38 cellular contexts compared by ENCODE assay signal in genomic region chr2:133249362-133249761, GRCh38.
"Had no signal": no experiment of that assay in that cellular context is flagged by ENCODE, and none has a peak within 500 bp of the region (broad histone marks: within the 10 kb centered on the region; RNA-seq: fewer than 3 reads in every experiment).

No MANE protein-coding gene starts in this region.

- H3K4me1 ChIP-seq: adrenal gland, body of pancreas, breast epithelium had no signal

- H3K4me1 Mint-ChIP-seq: activated CD4-positive, alpha-beta T cell treated with anti-CD3 and anti-CD28 coated beads, Interleukin-2, amount 10 ng/mL, durations not matched to agents 24 days and 14 days; activated T-helper 17 cell treated with anti-CD3 and anti-CD28 coated beads, Interleukin-2, amount 50 U/mL, for 72 hours had no signal

- H3K27ac Mint-ChIP-seq: activated B cell treated with CpG ODN at 0.5 μM for 24 hours; activated CD4-positive, alpha-beta memory T cell treated with anti-CD3 and anti-CD28 coated beads for 36 hours; activated CD4-positive, alpha-beta T cell treated with anti-CD3 and anti-CD28 coated beads, Interleukin-2, amount 10 ng/mL, durations not matched to agents 24 days and 14 days; activated CD8-positive, alpha-beta T cell treated with anti-CD3 and anti-CD28 coated beads for 36 hours; activated naive CD4-positive, alpha-beta T cell treated with anti-CD3 and anti-CD28 coated beads for 36 hours; activated naive CD4-positive, alpha-beta T cell treated with anti-CD3 and anti-CD28 coated beads, Interleukin-2, amount 50 U/mL, for 72 hours; activated naive CD8-positive, alpha-beta T cell treated with anti-CD3 and anti-CD28 coated beads for 36 hours; activated T-cell treated with anti-CD3 and anti-CD28 coated beads, Interleukin-2, amount 50 U/mL, for 72 hours; activated T-helper 1 cell treated with anti-CD3 and anti-CD28 coated beads, Interleukin-12 subunit alpha, Interleukin-12 subunit beta, Interleukin-2, Interleukin-4 antibody, amounts not matched to agents 30 ng/mL and 10 ng/mL and 1 ng/mL, durations not matched to agents 14 hours and 24 hours and 36 hours; activated T-helper 17 cell treated with anti-CD3 and anti-CD28 coated beads, Interleukin-2, amount 50 U/mL, for 72 hours; T-helper 1 cell treated with Interleukin-12 subunit alpha and Interleukin-12 subunit beta and Interleukin-4 antibody, amounts not matched to agents 30 μg/mL and 1 μg/mL, for 36 hours; T-helper 2 cell treated with Interferon-gamma antibody and Interleukin-4, amounts not matched to agents 5 μg/mL and 100 μg/mL, for 36 hours had no signal

- H3K4me3 ChIP-seq: adrenal gland, body of pancreas, breast epithelium, cardiac muscle cell had no signal

- H3K27ac ChIP-seq: adrenal gland, body of pancreas, brain microvascular endothelial cell, breast epithelium, cardiac muscle cell, VCaP had no signal

- DNase-seq: activated B cell treated with CpG ODN at 0.5 μM for 24 hours; activated CD4-positive, alpha-beta memory T cell treated with anti-CD3 and anti-CD28 coated beads for 36 hours; activated CD4-positive, alpha-beta T cell treated with anti-CD3 and anti-CD28 coated beads for 4 hours; activated CD4-positive, alpha-beta T cell treated with anti-CD3 and anti-CD28 coated beads, Interleukin-2, amount 10 ng/mL, durations not matched to agents 24 days and 14 days; activated CD4-positive, alpha-beta T cell treated with anti-CD3 and anti-CD28 coated beads, Interleukin-2, amount 50 U/mL, for 1 hour; activated CD4-positive, alpha-beta T cell treated with anti-CD3 and anti-CD28 coated beads, Interleukin-2, amount 50 U/mL, for 4 hours; activated CD4-positive, CD25-positive, alpha-beta regulatory T cell treated with anti-CD3 and anti-CD28 coated beads, Interleukin-2, amount 50 U/mL, for 72 hours; activated CD8-positive, alpha-beta memory T cell treated with anti-CD3 and anti-CD28 coated beads, Interleukin-2, amount 50 U/mL, for 4 hours; activated CD8-positive, alpha-beta T cell treated with anti-CD3 and anti-CD28 coated beads for 36 hours; activated effector memory CD4-positive, alpha-beta T cell treated with anti-CD3 and anti-CD28 coated beads, Interleukin-2, amount 50 U/mL, for 16 hours; activated gamma-delta T cell treated with Interleukin-2 at 50 U/mL for 16 hours; activated naive CD4-positive, alpha-beta T cell; activated naive CD4-positive, alpha-beta T cell treated with anti-CD3 and anti-CD28 coated beads for 36 hours; activated naive CD4-positive, alpha-beta T cell treated with anti-CD3 and anti-CD28 coated beads, Interleukin-2, amount 50 U/mL, for 16 hours; activated naive CD8-positive, alpha-beta T cell treated with anti-CD3 and anti-CD28 coated beads for 36 hours; activated T-cell treated with anti-CD3 and anti-CD28 coated beads for 4 hours; activated T-cell treated with anti-CD3 and anti-CD28 coated beads, Interleukin-2, amount 50 U/mL, for 1 hour; activated T-cell treated with anti-CD3 and anti-CD28 coated beads, Interleukin-2, amount 50 U/mL, for 4 hours; activated T-cell treated with anti-CD3 and anti-CD28 coated beads, Interleukin-2, amount 50 U/mL, for 72 hours; adrenal gland; amniotic stem cell; aorta; body of pancreas; brain microvascular endothelial cell; caudate nucleus; cerebellar nuclear complex; T-helper 1 cell; T-helper 2 cell; T-helper 9 cell had no signal

- ATAC-seq: activated CD8-positive, alpha-beta T cell treated with anti-CD3 and anti-CD28 coated beads for 36 hours; activated naive CD4-positive, alpha-beta T cell treated with anti-CD3 and anti-CD28 coated beads, Interleukin-2, amount 50 U/mL, for 72 hours; activated T-cell treated with anti-CD3 and anti-CD28 coated beads, Interleukin-2, amount 50 U/mL, for 4 hours; activated T-cell treated with anti-CD3 and anti-CD28 coated beads, Interleukin-2, amount 50 U/mL, for 72 hours; activated T-helper 17 cell treated with anti-CD3 and anti-CD28 coated beads, Interleukin-2, amount 50 U/mL, for 72 hours; body of pancreas had no signal

- H3K9me3 Mint-ChIP-seq: activated B cell treated with CpG ODN at 0.5 μM for 24 hours; activated CD4-positive, alpha-beta memory T cell treated with anti-CD3 and anti-CD28 coated beads for 36 hours; activated CD4-positive, alpha-beta T cell treated with anti-CD3 and anti-CD28 coated beads, Interleukin-2, amount 10 ng/mL, durations not matched to agents 24 days and 14 days; activated CD8-positive, alpha-beta T cell treated with anti-CD3 and anti-CD28 coated beads for 36 hours; activated naive CD4-positive, alpha-beta T cell treated with anti-CD3 and anti-CD28 coated beads for 36 hours; activated T-cell treated with anti-CD3 and anti-CD28 coated beads, Interleukin-2, amount 50 U/mL, for 4 hours; activated T-helper 1 cell treated with anti-CD3 and anti-CD28 coated beads, Interleukin-12 subunit alpha, Interleukin-12 subunit beta, Interleukin-2, Interleukin-4 antibody, amounts not matched to agents 30 ng/mL and 10 ng/mL and 1 ng/mL, durations not matched to agents 14 hours and 24 hours and 36 hours; central memory CD8-positive, alpha-beta T cell; T-helper 1 cell treated with Interleukin-12 subunit alpha and Interleukin-12 subunit beta and Interleukin-4 antibody, amounts not matched to agents 30 μg/mL and 1 μg/mL, for 36 hours; T-helper 2 cell treated with Interferon-gamma antibody and Interleukin-4, amounts not matched to agents 5 μg/mL and 100 μg/mL, for 36 hours had no signal

- H3K9me3 ChIP-seq: adrenal gland, body of pancreas, breast epithelium had no signal

- H3K27me3 Mint-ChIP-seq: activated B cell treated with CpG ODN at 0.5 μM for 24 hours; activated CD4-positive, alpha-beta memory T cell treated with anti-CD3 and anti-CD28 coated beads for 36 hours; activated CD4-positive, alpha-beta T cell treated with anti-CD3 and anti-CD28 coated beads, Interleukin-2, amount 10 ng/mL, durations not matched to agents 24 days and 14 days; activated T-helper 17 cell treated with anti-CD3 and anti-CD28 coated beads, Interleukin-2, amount 50 U/mL, for 72 hours; central memory CD8-positive, alpha-beta T cell had no signal

- H3K36me3 ChIP-seq: adrenal gland, brain microvascular endothelial cell, breast epithelium, cardiac muscle cell had no signal

- H3K36me3 Mint-ChIP-seq: activated CD4-positive, alpha-beta memory T cell treated with anti-CD3 and anti-CD28 coated beads for 36 hours; activated naive CD4-positive, alpha-beta T cell treated with anti-CD3 and anti-CD28 coated beads, Interleukin-2, amount 50 U/mL, for 72 hours; activated naive CD8-positive, alpha-beta T cell treated with anti-CD3 and anti-CD28 coated beads for 36 hours had no signal

- H3K4me3 Mint-ChIP-seq: activated B cell treated with CpG ODN at 0.5 μM for 24 hours; activated CD4-positive, alpha-beta memory T cell treated with anti-CD3 and anti-CD28 coated beads for 36 hours; activated CD4-positive, alpha-beta T cell treated with anti-CD3 and anti-CD28 coated beads, Interleukin-2, amount 10 ng/mL, durations not matched to agents 24 days and 14 days; activated CD8-positive, alpha-beta T cell treated with anti-CD3 and anti-CD28 coated beads for 36 hours; activated naive CD4-positive, alpha-beta T cell treated with anti-CD3 and anti-CD28 coated beads for 36 hours; activated naive CD8-positive, alpha-beta T cell treated with anti-CD3 and anti-CD28 coated beads for 36 hours; activated T-cell treated with anti-CD3 and anti-CD28 coated beads, Interleukin-2, amount 50 U/mL, for 4 hours; activated T-cell treated with anti-CD3 and anti-CD28 coated beads, Interleukin-2, amount 50 U/mL, for 72 hours; activated T-helper 1 cell treated with anti-CD3 and anti-CD28 coated beads, Interleukin-12 subunit alpha, Interleukin-12 subunit beta, Interleukin-2, Interleukin-4 antibody, amounts not matched to agents 30 ng/mL and 10 ng/mL and 1 ng/mL, durations not matched to agents 14 hours and 24 hours and 36 hours; activated T-helper 17 cell treated with anti-CD3 and anti-CD28 coated beads, Interleukin-2, amount 50 U/mL, for 72 hours; central memory CD8-positive, alpha-beta T cell; T-helper 1 cell treated with Interleukin-12 subunit alpha and Interleukin-12 subunit beta and Interleukin-4 antibody, amounts not matched to agents 30 μg/mL and 1 μg/mL, for 36 hours; T-helper 2 cell treated with Interferon-gamma antibody and Interleukin-4, amounts not matched to agents 5 μg/mL and 100 μg/mL, for 36 hours had no signal

- H3K27me3 ChIP-seq: adrenal gland, body of pancreas, brain microvascular endothelial cell, breast epithelium, cardiac muscle cell had no signal
